In genomic region chr1:37691497-37692077, GRCh38 we compare ENCODE assay signal across 8 cellular contexts. TPM values are rescaled to one million over a fixed set of nuclear protein-coding genes. Genes with fewer than 3 reads are reported as not detected.
A peak's percentile ranks its signal among the peaks of the same experiment; 100 is the strongest.
DNase-seq lines count a peak whose midpoint lies in the region; ATAC-seq and TF ChIP-seq lines count a peak whose summit lies in the region.

No MANE protein-coding gene starts in this region.

- no peaks in the 10 kb centered on the region for H3K9me3 ChIP-seq in CD4-positive, alpha-beta T cell (ENCODE audit: control insufficient read depth, low read length)
- no peaks in the 10 kb centered on the region for H3K9me3 ChIP-seq in neutrophil

- intact Hi-C loops in CD4-positive, alpha-beta T cell (cut with DNase I, micrococcal nuclease), result loop anchor here (1.0 to 10.0 kb wide), 12 partner anchors 115 to 1239 kb away; partner anchors contain the start of genes C1orf122 (in 2 of the 2), UTP11 (in 2 of the 2), MRPS15 (in 1 of the 2) and MTF1 (in 1 of the 2)

- peak overlapping the region; percentile 90 for H3K27ac Mint-ChIP-seq in CD4-positive, alpha-beta T cell

- no peak for TF ChIP-seq CTCF in CD4-positive, alpha-beta T cell (IDR thresholded peaks at IDR 0.05)
- TF ChIP-seq CTCF in fibroblast of villous mesenchyme (IDR thresholded peaks at IDR 0.05; ENCODE audit: insufficient read depth, low read depth, low read length) (no peak), neutrophil (IDR thresholded peaks at IDR 0.05) (no peak)

- H3K27ac ChIP-seq in CD4-positive, alpha-beta T cell (ENCODE audit: low read depth, low read length), result peak overlapping the region; percentile 46
- peak overlapping the region; percentile 75 for H3K27ac ChIP-seq in neutrophil

- no peaks in the 10 kb centered on the region for H3K9me3 Mint-ChIP-seq in CD4-positive, alpha-beta T cell
- H3K9me3 Mint-ChIP-seq in activated T-cell treated with anti-CD3 and anti-CD28 coated beads, Interleukin-2, amount 50 U/mL, for 4 hours, result no peaks in the 10 kb centered on the region

- no peaks in the 10 kb centered on the region for H3K27me3 Mint-ChIP-seq in CD4-positive, alpha-beta T cell
- no peaks in the 10 kb centered on the region for H3K27me3 Mint-ChIP-seq in activated T-cell treated with anti-CD3 and anti-CD28 coated beads, Interleukin-2, amount 50 U/mL, for 4 hours (ENCODE audit: low read depth)

- H3K27me3 ChIP-seq in CD4-positive, alpha-beta T cell (ENCODE audit: control insufficient read depth, insufficient read depth, low read length), result no peaks in the 10 kb centered on the region
- H3K27me3 ChIP-seq in neutrophil, result no peaks in the 10 kb centered on the region

- POLR2A ChIA-PET in CD4-positive, alpha-beta T cell (lab: Charles Lee), result interaction anchor here (1.1 to 2.6 kb wide), 4 partner anchors 17 to 177 kb away, joined by 4 to 13 read pairs (median 5); partner anchors contain the start of genes C1orf122, MEAF6, MTF1 and YRDC

- peaks cover 10% of the 10 kb centered on the region for H3K36me3 ChIP-seq in neutrophil

- peaks cover 33% of the 10 kb centered on the region in 2 experiments for H3K4me1 ChIP-seq in neutrophil (ENCODE audit: control insufficient read depth in 1 of 2, insufficient read depth in 1 of 2, low read depth in 1 of 2, low read length in 1 of 2)

- peaks cover 17% of the 10 kb centered on the region for H3K36me3 Mint-ChIP-seq in CD4-positive, alpha-beta T cell (ENCODE audit: low read depth)
- H3K36me3 Mint-ChIP-seq in activated T-cell treated with anti-CD3 and anti-CD28 coated beads, Interleukin-2, amount 50 U/mL, for 4 hours (ENCODE audit: insufficient read depth), result peaks cover 11% of the 10 kb centered on the region

- CTCF ChIA-PET in CD4-positive, alpha-beta T cell (lab: Charles Lee), result interaction anchor here (0.8 to 1.9 kb wide), 5 partner anchors 88 to 178 kb away, joined by 3 to 8 read pairs (median 4); partner anchors contain the start of genes GNL2, MEAF6, MTF1 and YRDC

- peaks cover 37% of the 10 kb centered on the region for H3K4me1 Mint-ChIP-seq in CD4-positive, alpha-beta T cell (ENCODE audit: low read depth)
- H3K4me1 Mint-ChIP-seq in activated T-cell treated with anti-CD3 and anti-CD28 coated beads, Interleukin-2, amount 50 U/mL, for 4 hours (ENCODE audit: low read depth), result peaks cover 35% of the 10 kb centered on the region

- peak overlapping the region; percentile 98 for H3K4me3 Mint-ChIP-seq in CD4-positive, alpha-beta T cell
- H3K4me3 Mint-ChIP-seq in activated T-cell treated with anti-CD3 and anti-CD28 coated beads, Interleukin-2, amount 50 U/mL, for 4 hours, result peak overlapping the region; percentile 97

- H3K4me3 ChIP-seq in fibroblast of villous mesenchyme (ENCODE audit: low read depth, low read length) (peak overlapping the region; percentile 84), neutrophil (ENCODE audit: low read depth in 1 of 2, low read length in 1 of 2) (peak overlapping the region; percentile 76 to 96)

- ATAC-seq in CD4-positive, alpha-beta T cell (ENCODE audit: poor library complexity), result no peak
- peak; percentile 21 for ATAC-seq in GM21529 (IDR thresholded peaks at IDR 0.05; ENCODE audit: unreplicated experiment)
- peak; percentile 0 to 3 for ATAC-seq in activated T-cell treated with anti-CD3 and anti-CD28 coated beads, Interleukin-2, amount 50 U/mL, for 4 hours

- DNase-seq in CD4-positive, alpha-beta T cell, result peak in 5 of 10 experiments; percentile 4 to 15 (median 5)
- DNase-seq in NCI-H1092 (lab: John Stamatoyannopoulos, UW) (peak; percentile 19), fibroblast of villous mesenchyme (ENCODE audit: low read depth) (peak; percentile 76), NCI-H187 treated with DMSO at 0.1 percent for 48 hours (lab: John Stamatoyannopoulos, UW) (no peak)
- DNase-seq in activated T-cell treated with anti-CD3 and anti-CD28 coated beads, Interleukin-2, amount 50 U/mL, for 4 hours, result no peak
- DNase-seq in NK-92 treated with Interleukin-12 subunit alpha and Interleukin-12 subunit beta, amount 100 ng/mL, for 24 hours (lab: John Stamatoyannopoulos, UW), result no peak

RNA-seq across cellular contexts. Expression of gene CDCA8, which starts 0.7 kb away (rescaled TPM):
- total RNA-seq in CD4-positive, alpha-beta T cell, result under 1 TPM; 0.25 to 0.36 TPM
- total RNA-seq in activated T-cell treated with anti-CD3 and anti-CD28 coated beads, Interleukin-2, amount 50 U/mL, for 4 hours, result 10 to 100 TPM in 2 of 3 donors, 1 to 10 TPM in 1; 7.7 to 12.2 (median 10.0) TPM
- total RNA-seq in fibroblast of villous mesenchyme, result 6.1 and 14.2 TPM in 2 replicates

RNA-seq across cellular contexts. Expression of gene RSPO1, which starts 56.9 kb away (rescaled TPM):
- not detected for total RNA-seq in CD4-positive, alpha-beta T cell
- total RNA-seq in activated T-cell treated with anti-CD3 and anti-CD28 coated beads, Interleukin-2, amount 50 U/mL, for 4 hours, result not detected
- total RNA-seq in fibroblast of villous mesenchyme, result not detected in 2 replicates

Comparison
In these comparisons a context has a peak if more than half of its experiments do, and no peak if none do; other contexts are left out.
1. DNase-seq: peak in NCI-H1092 (single experiment) and fibroblast of villous mesenchyme (single experiment); none in activated T-cell treated with anti-CD3 and anti-CD28 coated beads, Interleukin-2, amount 50 U/mL, for 4 hours (single experiment), NK-92 treated with Interleukin-12 subunit alpha and Interleukin-12 subunit beta, amount 100 ng/mL, for 24 hours (single experiment) and NCI-H187 treated with DMSO at 0.1 percent for 48 hours (single experiment).